In the genomic region with DNA sequence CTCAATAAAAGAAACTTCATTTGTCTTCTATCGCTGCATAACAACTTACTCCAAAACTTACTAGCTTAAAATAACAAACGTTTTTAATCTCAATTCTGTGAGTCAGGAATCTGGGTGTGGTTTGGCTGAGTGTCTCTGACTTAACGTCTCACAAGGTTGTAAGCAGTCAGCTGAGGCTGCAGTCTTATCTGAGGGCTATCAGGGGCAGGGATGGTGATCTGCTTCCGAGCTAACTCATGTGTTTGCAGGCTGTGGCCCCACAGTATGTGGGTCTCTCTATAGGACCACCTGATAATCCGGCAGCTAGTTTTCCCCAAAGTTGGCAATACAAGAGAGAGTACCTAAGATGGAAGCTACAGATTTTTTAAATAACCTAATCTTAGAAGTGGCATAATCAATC, we compare ENCODE assay signal across 1 cellular context.
TF ChIP-seq lines count a peak whose summit lies in the region.

No MANE protein-coding gene starts in this region.

TF ChIP-seq in HEK293, 187 proteins besides CTCF, POLR2A, EP300 and RAD21 (continued from another document):
- TF ChIP-seq ZNF560 (tag by site-specific recombination; IDR thresholded peaks at IDR 0.05; ENCODE audit: borderline replicate concordance) (no peak), ZNF660 (tag by site-specific recombination; IDR thresholded peaks at IDR 0.05) (0 out of 2 replicates have a peak, but pooled peaks have one; percentile 31)
